In the genomic region with DNA sequence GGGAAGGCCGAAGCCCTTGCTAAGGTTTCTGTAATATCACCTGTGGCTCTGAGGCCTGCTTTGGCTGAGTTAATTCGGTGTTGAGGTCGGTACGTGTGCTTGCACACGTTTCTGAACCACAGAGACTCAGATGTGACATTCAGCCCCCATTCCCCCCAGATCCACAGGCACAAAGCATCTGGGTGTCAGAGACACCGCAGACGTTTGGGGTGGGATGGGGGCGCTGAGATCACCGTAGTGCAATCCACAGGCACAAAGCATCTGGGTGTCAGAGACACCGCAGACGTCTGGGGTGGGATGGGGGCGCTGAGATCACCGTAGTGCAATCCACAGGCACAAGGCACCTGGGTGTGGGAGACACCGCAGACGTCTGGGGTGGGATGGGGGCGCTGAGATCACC, we compare ENCODE assay signal across 4 cellular contexts. TPM values are rescaled to one million over a fixed set of nuclear protein-coding genes. Genes with fewer than 3 reads are reported as not detected.
"Had no signal": no experiment of that assay in that cellular context is flagged by ENCODE, and none has a peak within 500 bp of the region (broad histone marks: within the 10 kb centered on the region; RNA-seq: fewer than 3 reads in every experiment).

No MANE protein-coding gene starts in this region.

RNA-seq across cellular contexts. Expression of gene DOC2B, which starts 19.8 kb away (rescaled TPM):
- total RNA-seq: GM23248, HT-29 had no signal
- polyA plus RNA-seq: IgD-negative memory B cell, K562 had no signal
